Comparison of ENCODE assay signal across 1 cellular context in genomic region chr22:20494978-20495860, GRCh38.
A peak's percentile ranks its signal among the peaks of the same experiment; 100 is the strongest.
TF ChIP-seq lines count a peak whose summit lies in the region.

TSS of gene KLHL22 (minus strand) at chr22:20495795. CDS start at chr22:20489211, 6,584 bp downstream.

TF ChIP-seq in HepG2, 621 proteins besides CTCF, POLR2A, EP300 and RAD21 (continues in another document):
- peak; percentile 67 for TF ChIP-seq SALL1 (CRISPR knock-in tag; IDR thresholded peaks at IDR 0.05)
- TF ChIP-seq, protein P1, sequence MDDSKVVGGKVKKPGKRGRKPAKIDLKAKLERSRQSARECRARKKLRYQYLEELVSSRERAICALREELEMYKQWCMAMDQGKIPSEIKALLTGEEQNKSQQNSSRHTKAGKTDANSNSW (CRISPR knock-in tag; IDR thresholded peaks at IDR 0.05; ENCODE audit: borderline replicate concordance), result peak; percentile 20; the same call in 1 of the 2 replicates
- TF ChIP-seq ZNF563 (CRISPR knock-in tag; IDR thresholded peaks at IDR 0.05), result 0 out of 2 replicates have a peak, but pooled peaks have one; percentile 17
- peak; percentile 70; the same call in 1 of the 2 replicates for TF ChIP-seq PHF8 (CRISPR knock-in tag; IDR thresholded peaks at IDR 0.05)
- TF ChIP-seq ARID2 (CRISPR knock-in tag; IDR thresholded peaks at IDR 0.05; ENCODE audit: borderline replicate concordance), result peak; percentile 74; the same call in 1 of the 2 replicates
- peak; percentile 36; the same call in 1 of the 2 replicates for TF ChIP-seq ZNF768 (CRISPR knock-in tag; IDR thresholded peaks at IDR 0.05)
- peak; percentile 9; the same call in 1 of the 2 replicates for TF ChIP-seq ZMYM4 (CRISPR knock-in tag; IDR thresholded peaks at IDR 0.05)
- TF ChIP-seq, protein P2, sequence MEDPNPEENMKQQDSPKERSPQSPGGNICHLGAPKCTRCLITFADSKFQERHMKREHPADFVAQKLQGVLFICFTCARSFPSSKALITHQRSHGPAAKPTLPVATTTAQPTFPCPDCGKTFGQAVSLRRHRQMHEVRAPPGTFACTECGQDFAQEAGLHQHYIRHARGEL (CRISPR knock-in tag; IDR thresholded peaks at IDR 0.05), result no peak
- TF ChIP-seq FOXA3 (CRISPR knock-in tag; IDR thresholded peaks at IDR 0.05), result no peak
- no peak for TF ChIP-seq ZNF296 (CRISPR knock-in tag; conservative IDR thresholded peaks at IDR 0.05)
- no peak for TF ChIP-seq ZSCAN20 (CRISPR knock-in tag; IDR thresholded peaks at IDR 0.05; ENCODE audit: borderline replicate concordance)
- TF ChIP-seq, protein P3, sequence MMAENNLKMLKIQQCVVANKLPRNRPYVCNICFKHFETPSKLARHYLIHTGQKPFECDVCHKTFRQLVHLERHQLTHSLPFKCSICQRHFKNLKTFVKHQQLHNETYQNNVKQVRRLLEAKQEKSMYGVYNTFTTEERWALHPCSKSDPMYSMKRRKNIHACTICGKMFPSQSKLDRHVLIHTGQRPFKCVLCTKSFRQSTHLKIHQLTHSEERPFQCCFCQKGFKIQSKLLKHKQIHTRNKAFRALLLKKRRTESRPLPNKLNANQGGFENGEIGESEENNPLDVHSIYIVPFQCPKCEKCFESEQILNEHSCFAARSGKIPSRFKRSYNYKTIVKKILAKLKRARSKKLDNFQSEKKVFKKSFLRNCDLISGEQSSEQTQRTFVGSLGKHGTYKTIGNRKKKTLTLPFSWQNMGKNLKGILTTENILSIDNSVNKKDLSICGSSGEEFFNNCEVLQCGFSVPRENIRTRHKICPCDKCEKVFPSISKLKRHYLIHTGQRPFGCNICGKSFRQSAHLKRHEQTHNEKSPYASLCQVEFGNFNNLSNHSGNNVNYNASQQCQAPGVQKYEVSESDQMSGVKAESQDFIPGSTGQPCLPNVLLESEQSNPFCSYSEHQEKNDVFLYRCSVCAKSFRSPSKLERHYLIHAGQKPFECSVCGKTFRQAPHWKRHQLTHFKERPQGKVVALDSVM (CRISPR knock-in tag; IDR thresholded peaks at IDR 0.05), result peak; percentile 58; the same call in 1 of the 2 replicates
- peak; percentile 49; the same call in 1 of the 2 replicates for TF ChIP-seq ZNF574 (CRISPR knock-in tag; IDR thresholded peaks at IDR 0.05)
- TF ChIP-seq AHR (CRISPR knock-in tag; IDR thresholded peaks at IDR 0.05), result no peak
- TF ChIP-seq MAZ (IDR thresholded peaks at IDR 0.05; ENCODE audit: borderline replicate concordance, low read depth, low read length), result no peak
- TF ChIP-seq MAZ (CRISPR knock-in tag; IDR thresholded peaks at IDR 0.05; ENCODE audit: low read depth), result peak; percentile 74
- TF ChIP-seq, protein P4, sequence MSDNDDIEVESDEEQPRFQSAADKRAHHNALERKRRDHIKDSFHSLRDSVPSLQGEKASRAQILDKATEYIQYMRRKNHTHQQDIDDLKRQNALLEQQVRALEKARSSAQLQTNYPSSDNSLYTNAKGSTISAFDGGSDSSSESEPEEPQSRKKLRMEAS (IDR thresholded peaks at IDR 0.05), result peak; percentile 83
- TF ChIP-seq ZNF543 (CRISPR knock-in tag; IDR thresholded peaks at IDR 0.05), result no peak
- TF ChIP-seq RCOR2 (CRISPR knock-in tag; IDR thresholded peaks at IDR 0.05), result no peak
- TF ChIP-seq FOXP1 (IDR thresholded peaks at IDR 0.05), result no peak
- TF ChIP-seq FOXP1 (CRISPR knock-in tag; IDR thresholded peaks at IDR 0.05), result no peak
- TF ChIP-seq, protein P5, sequence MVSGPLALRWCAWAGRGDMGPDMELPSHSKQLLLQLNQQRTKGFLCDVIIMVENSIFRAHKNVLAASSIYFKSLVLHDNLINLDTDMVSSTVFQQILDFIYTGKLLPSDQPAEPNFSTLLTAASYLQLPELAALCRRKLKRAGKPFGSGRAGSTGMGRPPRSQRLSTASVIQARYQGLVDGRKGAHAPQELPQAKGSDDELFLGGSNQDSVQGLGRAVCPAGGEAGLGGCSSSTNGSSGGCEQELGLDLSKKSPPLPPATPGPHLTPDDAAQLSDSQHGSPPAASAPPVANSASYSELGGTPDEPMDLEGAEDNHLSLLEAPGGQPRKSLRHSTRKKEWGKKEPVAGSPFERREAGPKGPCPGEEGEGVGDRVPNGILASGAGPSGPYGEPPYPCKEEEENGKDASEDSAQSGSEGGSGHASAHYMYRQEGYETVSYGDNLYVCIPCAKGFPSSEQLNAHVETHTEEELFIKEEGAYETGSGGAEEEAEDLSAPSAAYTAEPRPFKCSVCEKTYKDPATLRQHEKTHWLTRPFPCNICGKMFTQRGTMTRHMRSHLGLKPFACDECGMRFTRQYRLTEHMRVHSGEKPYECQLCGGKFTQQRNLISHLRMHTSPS (CRISPR knock-in tag; IDR thresholded peaks at IDR 0.05; ENCODE audit: low read depth), result peak; percentile 24; the same call in 1 of the 2 replicates
- TF ChIP-seq THAP11 (CRISPR knock-in tag; IDR thresholded peaks at IDR 0.05), result peak; percentile 27
- TF ChIP-seq RBFOX2 (IDR thresholded peaks at IDR 0.05; ENCODE audit: low read depth, low read length), result peak; percentile 77
- TF ChIP-seq, protein P6, sequence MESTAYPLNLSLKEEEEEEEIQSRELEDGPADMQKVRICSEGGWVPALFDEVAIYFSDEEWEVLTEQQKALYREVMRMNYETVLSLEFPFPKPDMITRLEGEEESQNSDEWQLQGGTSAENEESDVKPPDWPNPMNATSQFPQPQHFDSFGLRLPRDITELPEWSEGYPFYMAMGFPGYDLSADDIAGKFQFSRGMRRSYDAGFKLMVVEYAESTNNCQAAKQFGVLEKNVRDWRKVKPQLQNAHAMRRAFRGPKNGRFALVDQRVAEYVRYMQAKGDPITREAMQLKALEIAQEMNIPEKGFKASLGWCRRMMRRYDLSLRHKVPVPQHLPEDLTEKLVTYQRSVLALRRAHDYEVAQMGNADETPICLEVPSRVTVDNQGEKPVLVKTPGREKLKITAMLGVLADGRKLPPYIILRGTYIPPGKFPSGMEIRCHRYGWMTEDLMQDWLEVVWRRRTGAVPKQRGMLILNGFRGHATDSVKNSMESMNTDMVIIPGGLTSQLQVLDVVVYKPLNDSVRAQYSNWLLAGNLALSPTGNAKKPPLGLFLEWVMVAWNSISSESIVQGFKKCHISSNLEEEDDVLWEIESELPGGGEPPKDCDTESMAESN (CRISPR knock-in tag; conservative IDR thresholded peaks at IDR 0.05), result 0 out of 2 replicates have a peak, but pooled peaks have one; percentile 27
- TF ChIP-seq, protein P7, sequence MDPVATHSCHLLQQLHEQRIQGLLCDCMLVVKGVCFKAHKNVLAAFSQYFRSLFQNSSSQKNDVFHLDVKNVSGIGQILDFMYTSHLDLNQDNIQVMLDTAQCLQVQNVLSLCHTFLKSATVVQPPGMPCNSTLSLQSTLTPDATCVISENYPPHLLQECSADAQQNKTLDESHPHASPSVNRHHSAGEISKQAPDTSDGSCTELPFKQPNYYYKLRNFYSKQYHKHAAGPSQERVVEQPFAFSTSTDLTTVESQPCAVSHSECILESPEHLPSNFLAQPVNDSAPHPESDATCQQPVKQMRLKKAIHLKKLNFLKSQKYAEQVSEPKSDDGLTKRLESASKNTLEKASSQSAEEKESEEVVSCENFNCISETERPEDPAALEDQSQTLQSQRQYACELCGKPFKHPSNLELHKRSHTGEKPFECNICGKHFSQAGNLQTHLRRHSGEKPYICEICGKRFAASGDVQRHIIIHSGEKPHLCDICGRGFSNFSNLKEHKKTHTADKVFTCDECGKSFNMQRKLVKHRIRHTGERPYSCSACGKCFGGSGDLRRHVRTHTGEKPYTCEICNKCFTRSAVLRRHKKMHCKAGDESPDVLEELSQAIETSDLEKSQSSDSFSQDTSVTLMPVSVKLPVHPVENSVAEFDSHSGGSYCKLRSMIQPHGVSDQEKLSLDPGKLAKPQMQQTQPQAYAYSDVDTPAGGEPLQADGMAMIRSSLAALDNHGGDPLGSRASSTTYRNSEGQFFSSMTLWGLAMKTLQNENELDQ (CRISPR knock-in tag; IDR thresholded peaks at IDR 0.05; ENCODE audit: borderline replicate concordance), result no peak
- TF ChIP-seq ZNF776 (CRISPR knock-in tag; IDR thresholded peaks at IDR 0.05), result 0 out of 2 replicates have a peak, but pooled peaks have one; percentile 12
- TF ChIP-seq ZNF121 (CRISPR knock-in tag; IDR thresholded peaks at IDR 0.05), result no peak
- TF ChIP-seq NFYC (CRISPR knock-in tag; IDR thresholded peaks at IDR 0.05), result no peak
- TF ChIP-seq RAD51 (IDR thresholded peaks at IDR 0.05; ENCODE audit: borderline replicate concordance), result no peak
- no peak for TF ChIP-seq MAFK (conservative IDR thresholded peaks at IDR 0.05 in 1 of 2, IDR thresholded peaks at IDR 0.05 in 1 of 2; ENCODE audit: low read length in 2 of 2)
- TF ChIP-seq, protein P8, sequence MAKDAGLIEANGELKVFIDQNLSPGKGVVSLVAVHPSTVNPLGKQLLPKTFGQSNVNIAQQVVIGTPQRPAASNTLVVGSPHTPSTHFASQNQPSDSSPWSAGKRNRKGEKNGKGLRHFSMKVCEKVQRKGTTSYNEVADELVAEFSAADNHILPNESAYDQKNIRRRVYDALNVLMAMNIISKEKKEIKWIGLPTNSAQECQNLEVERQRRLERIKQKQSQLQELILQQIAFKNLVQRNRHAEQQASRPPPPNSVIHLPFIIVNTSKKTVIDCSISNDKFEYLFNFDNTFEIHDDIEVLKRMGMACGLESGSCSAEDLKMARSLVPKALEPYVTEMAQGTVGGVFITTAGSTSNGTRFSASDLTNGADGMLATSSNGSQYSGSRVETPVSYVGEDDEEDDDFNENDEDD (CRISPR knock-in tag; IDR thresholded peaks at IDR 0.05; ENCODE audit: borderline replicate concordance), result peak; percentile 92
- 0 out of 2 replicates have a peak, but pooled peaks have one; percentile 43 for TF ChIP-seq ZNF598 (CRISPR knock-in tag; IDR thresholded peaks at IDR 0.05; ENCODE audit: borderline replicate concordance)
- TF ChIP-seq ASH2L (IDR thresholded peaks at IDR 0.05; ENCODE audit: insufficient read length, low read depth, low read length), result peak; percentile 20
- TF ChIP-seq EED (CRISPR knock-in tag; IDR thresholded peaks at IDR 0.05), result peak; percentile 53; the same call in 1 of the 2 replicates
- 0 out of 2 replicates have a peak, but pooled peaks have one; percentile 33 for TF ChIP-seq MAF1 (CRISPR knock-in tag; IDR thresholded peaks at IDR 0.05; ENCODE audit: borderline replicate concordance)
- TF ChIP-seq ZNF746 (CRISPR knock-in tag; IDR thresholded peaks at IDR 0.05), result peak; percentile 65; the same call in 1 of the 2 replicates
- TF ChIP-seq POLR2AphosphoS5 (IDR thresholded peaks at IDR 0.05; ENCODE audit: low read depth, low read length), result peak; percentile 8; the same call in 1 of the 2 replicates
- 0 out of 2 replicates have a peak, but pooled peaks have one; percentile 0 for TF ChIP-seq ZNF17 (CRISPR knock-in tag; IDR thresholded peaks at IDR 0.05)
- TF ChIP-seq, protein P9, sequence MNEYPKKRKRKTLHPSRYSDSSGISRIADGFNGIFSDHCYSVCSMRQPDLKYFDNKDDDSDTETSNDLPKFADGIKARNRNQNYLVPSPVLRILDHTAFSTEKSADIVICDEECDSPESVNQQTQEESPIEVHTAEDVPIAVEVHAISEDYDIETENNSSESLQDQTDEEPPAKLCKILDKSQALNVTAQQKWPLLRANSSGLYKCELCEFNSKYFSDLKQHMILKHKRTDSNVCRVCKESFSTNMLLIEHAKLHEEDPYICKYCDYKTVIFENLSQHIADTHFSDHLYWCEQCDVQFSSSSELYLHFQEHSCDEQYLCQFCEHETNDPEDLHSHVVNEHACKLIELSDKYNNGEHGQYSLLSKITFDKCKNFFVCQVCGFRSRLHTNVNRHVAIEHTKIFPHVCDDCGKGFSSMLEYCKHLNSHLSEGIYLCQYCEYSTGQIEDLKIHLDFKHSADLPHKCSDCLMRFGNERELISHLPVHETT (CRISPR knock-in tag; conservative IDR thresholded peaks at IDR 0.05), result 0 out of 2 replicates have a peak, but pooled peaks have one; percentile 26
- TF ChIP-seq HDAC1 (CRISPR knock-in tag; IDR thresholded peaks at IDR 0.05), result peak; percentile 7; the same call in 1 of the 2 replicates
- peak; percentile 42; the same call in 1 of the 2 replicates for TF ChIP-seq GABPB1 (CRISPR knock-in tag; IDR thresholded peaks at IDR 0.05)
- peak; percentile 49; the same call in 1 of the 2 replicates for TF ChIP-seq ZNF678 (CRISPR knock-in tag; IDR thresholded peaks at IDR 0.05)
- TF ChIP-seq NFIC (IDR thresholded peaks at IDR 0.05; ENCODE audit: low read length), result no peak
- peak; percentile 42; the same call in 1 of the 2 replicates for TF ChIP-seq ZNF232 (CRISPR knock-in tag; IDR thresholded peaks at IDR 0.05; ENCODE audit: borderline replicate concordance)
- 0 out of 2 replicates have a peak, but pooled peaks have one; percentile 57 for TF ChIP-seq SATB2 (CRISPR knock-in tag; IDR thresholded peaks at IDR 0.05)
- peak; percentile 59 for TF ChIP-seq AGO2 (optimal IDR thresholded peaks at IDR 0.05; ENCODE audit: low read depth, low read length)
- no peak for TF ChIP-seq ATM (IDR thresholded peaks at IDR 0.05; ENCODE audit: borderline replicate concordance)
- TF ChIP-seq ZNF136 (CRISPR knock-in tag; IDR thresholded peaks at IDR 0.05; ENCODE audit: low read depth), result 0 out of 2 replicates have a peak, but pooled peaks have one; percentile 24
- TF ChIP-seq POLR2AphosphoS2 (IDR thresholded peaks at IDR 0.05; ENCODE audit: low read depth, low read length), result no peak
- no peak for TF ChIP-seq ZNF12 (CRISPR knock-in tag; IDR thresholded peaks at IDR 0.05)
- peak; percentile 21; the same call in 1 of the 2 replicates for TF ChIP-seq YEATS2 (CRISPR knock-in tag; IDR thresholded peaks at IDR 0.05; ENCODE audit: borderline replicate concordance)
- TF ChIP-seq ZNF274 (CRISPR knock-in tag; IDR thresholded peaks at IDR 0.05), result peak; percentile 68
- TF ChIP-seq ZBTB2 (CRISPR knock-in tag; IDR thresholded peaks at IDR 0.05; ENCODE audit: low read depth), result peak; percentile 78
